In genomic region chr20:21117521-21117920, GRCh38 we compare ENCODE assay signal across 36 cellular contexts. TPM values are rescaled to one million over a fixed set of nuclear protein-coding genes. Genes with fewer than 3 reads are reported as not detected.
"Had no signal": no experiment of that assay in that cellular context is flagged by ENCODE, and none has a peak within 500 bp of the region (broad histone marks: within the 10 kb centered on the region; RNA-seq: fewer than 3 reads in every experiment).

No MANE protein-coding gene starts in this region.

- FAIRE-seq: astrocyte, TTC549 had no signal

- H3K27me3 ChIP-seq: adrenal gland, body of pancreas, brain microvascular endothelial cell, breast epithelium had no signal

- ATAC-seq: activated CD8-positive, alpha-beta T cell treated with anti-CD3 and anti-CD28 coated beads for 36 hours; activated naive CD4-positive, alpha-beta T cell treated with anti-CD3 and anti-CD28 coated beads, Interleukin-2, amount 50 U/mL, for 72 hours; activated T-cell treated with anti-CD3 and anti-CD28 coated beads, Interleukin-2, amount 50 U/mL, for 4 hours; activated T-cell treated with anti-CD3 and anti-CD28 coated beads, Interleukin-2, amount 50 U/mL, for 72 hours; body of pancreas had no signal

- H3K27ac ChIP-seq: adrenal gland, body of pancreas, brain microvascular endothelial cell, breast epithelium, VCaP had no signal

- H3K4me3 ChIP-seq: adrenal gland, body of pancreas, breast epithelium had no signal

- H3K36me3 ChIP-seq: adrenal gland, brain microvascular endothelial cell, breast epithelium had no signal

- DNase-seq: activated B cell treated with CpG ODN at 0.5 μM for 24 hours; activated CD4-positive, alpha-beta memory T cell treated with anti-CD3 and anti-CD28 coated beads for 36 hours; activated CD4-positive, alpha-beta T cell treated with anti-CD3 and anti-CD28 coated beads for 4 hours; activated CD4-positive, alpha-beta T cell treated with anti-CD3 and anti-CD28 coated beads, Interleukin-2, amount 10 ng/mL, durations not matched to agents 24 days and 14 days; activated CD4-positive, alpha-beta T cell treated with anti-CD3 and anti-CD28 coated beads, Interleukin-2, amount 50 U/mL, for 1 hour; activated CD4-positive, alpha-beta T cell treated with anti-CD3 and anti-CD28 coated beads, Interleukin-2, amount 50 U/mL, for 4 hours; activated CD4-positive, CD25-positive, alpha-beta regulatory T cell treated with anti-CD3 and anti-CD28 coated beads, Interleukin-2, amount 50 U/mL, for 72 hours; activated CD8-positive, alpha-beta memory T cell treated with anti-CD3 and anti-CD28 coated beads, Interleukin-2, amount 50 U/mL, for 4 hours; activated CD8-positive, alpha-beta T cell treated with anti-CD3 and anti-CD28 coated beads for 36 hours; activated effector memory CD4-positive, alpha-beta T cell treated with anti-CD3 and anti-CD28 coated beads, Interleukin-2, amount 50 U/mL, for 16 hours; activated gamma-delta T cell treated with Interleukin-2 at 50 U/mL for 16 hours; activated naive CD4-positive, alpha-beta T cell; activated naive CD4-positive, alpha-beta T cell treated with anti-CD3 and anti-CD28 coated beads for 36 hours; activated naive CD4-positive, alpha-beta T cell treated with anti-CD3 and anti-CD28 coated beads, Interleukin-2, amount 50 U/mL, for 16 hours; activated naive CD8-positive, alpha-beta T cell treated with anti-CD3 and anti-CD28 coated beads for 36 hours; activated T-cell treated with anti-CD3 and anti-CD28 coated beads for 4 hours; activated T-cell treated with anti-CD3 and anti-CD28 coated beads, Interleukin-2, amount 50 U/mL, for 1 hour; activated T-cell treated with anti-CD3 and anti-CD28 coated beads, Interleukin-2, amount 50 U/mL, for 4 hours; activated T-cell treated with anti-CD3 and anti-CD28 coated beads, Interleukin-2, amount 50 U/mL, for 72 hours; adrenal gland; amniotic stem cell; aorta; body of pancreas; brain microvascular endothelial cell; central memory CD4-positive, alpha-beta T cell; T-helper 2 cell; T-helper 9 cell had no signal

- H3K9me3 ChIP-seq: adrenal gland, body of pancreas, breast epithelium had no signal

- H3K4me1 ChIP-seq: adrenal gland, body of pancreas, breast epithelium had no signal

RNA-seq across cellular contexts. Expression of gene LINC00237, which starts 11.4 kb away (rescaled TPM):
- total RNA-seq: activated B cell treated with CpG ODN at 0.5 μM for 24 hours; activated CD4-positive, alpha-beta memory T cell treated with anti-CD3 and anti-CD28 coated beads for 36 hours; activated CD4-positive, alpha-beta T cell treated with anti-CD3 and anti-CD28 coated beads, Interleukin-2, amount 10 ng/mL, durations not matched to agents 24 days and 14 days; activated CD8-positive, alpha-beta memory T cell treated with anti-CD3 and anti-CD28 coated beads for 36 hours; activated CD8-positive, alpha-beta T cell treated with anti-CD3 and anti-CD28 coated beads for 36 hours; activated naive CD4-positive, alpha-beta T cell treated with anti-CD3 and anti-CD28 coated beads for 36 hours; activated naive CD4-positive, alpha-beta T cell treated with anti-CD3 and anti-CD28 coated beads, Interleukin-2, amount 50 U/mL, for 72 hours; activated naive CD8-positive, alpha-beta T cell treated with anti-CD3 and anti-CD28 coated beads for 36 hours; activated T-cell treated with anti-CD3 and anti-CD28 coated beads, Interleukin-2, amount 50 U/mL, for 4 hours; activated T-helper 1 cell treated with anti-CD3 and anti-CD28 coated beads, Interleukin-12 subunit alpha, Interleukin-12 subunit beta, Interleukin-2, Interleukin-4 antibody, amounts not matched to agents 30 ng/mL and 10 ng/mL and 1 ng/mL, durations not matched to agents 14 hours and 24 hours and 36 hours; activated T-helper 17 cell treated with anti-CD3 and anti-CD28 coated beads, Interleukin-2, amount 50 U/mL, for 72 hours; aorta; astrocyte; body of pancreas; breast epithelium; cardiac septum had no signal
- polyA plus RNA-seq: adrenal gland had no signal
